Comparison of ENCODE assay signal across 11 cellular contexts in the genomic region with DNA sequence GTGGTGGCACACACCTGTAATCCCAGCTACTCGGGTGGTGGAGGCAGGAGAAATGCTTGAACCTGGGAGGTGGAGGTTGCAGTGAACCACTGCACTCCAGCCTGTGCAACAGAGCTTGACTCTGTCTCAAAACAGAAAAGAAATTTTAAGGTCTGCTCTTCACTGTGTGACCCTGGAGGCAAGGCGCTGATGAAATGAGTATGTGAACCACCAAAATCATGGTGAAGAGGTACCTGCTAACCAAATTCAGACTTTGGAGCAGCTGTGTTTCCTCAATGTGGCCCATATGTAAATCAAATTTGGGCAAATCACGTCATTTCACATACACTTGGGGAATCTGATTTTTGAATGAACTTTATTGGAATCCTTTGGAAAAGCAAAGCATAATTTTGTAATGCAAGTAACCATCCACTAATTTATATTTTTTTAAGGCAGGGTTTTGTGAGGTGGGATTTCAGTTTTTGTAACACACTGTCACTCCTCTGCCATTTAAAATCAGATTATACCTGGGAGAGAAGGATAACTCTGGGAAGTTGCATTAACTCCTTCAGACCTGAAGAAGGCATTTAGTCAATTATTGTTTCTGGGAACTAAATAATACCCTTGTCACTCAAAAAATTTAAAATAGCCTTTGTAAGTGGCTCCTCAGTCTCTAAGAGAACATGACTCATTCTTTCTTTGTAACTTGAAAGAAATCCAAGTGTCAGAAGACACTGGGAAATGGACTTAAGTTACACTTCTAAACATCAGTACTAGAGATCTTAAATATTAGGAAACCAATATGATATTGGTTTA. TPM values are rescaled to one million over a fixed set of nuclear protein-coding genes. Genes with fewer than 3 reads are reported as not detected.
DNase-seq lines count a peak whose midpoint lies in the region; ATAC-seq and TF ChIP-seq lines count a peak whose summit lies in the region.
"Had no signal": no experiment of that assay in that cellular context is flagged by ENCODE, and none has a peak within 500 bp of the region (broad histone marks: within the 10 kb centered on the region; RNA-seq: fewer than 3 reads in every experiment).

No MANE protein-coding gene starts in this region.

- TF ChIP-seq CTCF in PC-9 (conservative IDR thresholded peaks at IDR 0.05), result no peak
- TF ChIP-seq CTCF in fibroblast of lung (conservative IDR thresholded peaks at IDR 0.05 in 1 of 2, IDR thresholded peaks at IDR 0.05 in 1 of 2; ENCODE audit: low read depth in 1 of 2, low read length in 2 of 2), result no peak

- no peak overlapping the region for H4K12ac ChIP-seq in trophoblast cell (ENCODE audit: low read depth, low read length)

- H2BK5ac ChIP-seq in trophoblast cell (ENCODE audit: low read depth, low read length, poor library complexity), result no peak overlapping the region

- H3K9me3 ChIP-seq in PC-9 (ENCODE audit: insufficient read depth, low read depth) (no peaks in the 10 kb centered on the region), fibroblast of lung (ENCODE audit: control insufficient read depth, insufficient read depth, low read depth, low read length) (no peaks in the 10 kb centered on the region), subcutaneous abdominal adipose tissue (ENCODE audit: control insufficient read depth in 5 of 5, low read length in 5 of 5) (peaks cover 0 to 5% (median 5%) of the 10 kb centered on the region in 5 donors), trophoblast cell (ENCODE audit: insufficient read depth, low read depth, low read length) (no peaks in the 10 kb centered on the region)

- no peaks in the 10 kb centered on the region for H3K79me2 ChIP-seq in PC-9 (ENCODE audit: low read depth)
- peaks cover 24% of the 10 kb centered on the region for H3K79me2 ChIP-seq in fibroblast of lung (ENCODE audit: control insufficient read depth, insufficient read depth, low read length)
- no peaks in the 10 kb centered on the region for H3K79me2 ChIP-seq in trophoblast cell (ENCODE audit: control insufficient read depth, insufficient read depth, low read length, poor library complexity)

- no peaks in the 10 kb centered on the region for H3K9me2 ChIP-seq in PC-9 (ENCODE audit: insufficient read depth)

- ATAC-seq in GM18505 (IDR thresholded peaks at IDR 0.05; ENCODE audit: unreplicated experiment), result no peak

- no peak for TF ChIP-seq POLR2A in GM18505 (IDR thresholded peaks at IDR 0.05; ENCODE audit: borderline replicate concordance, extremely low read depth, insufficient read depth, insufficient read length)

- H3K27ac ChIP-seq in PC-9 (no peak overlapping the region), fibroblast of lung (ENCODE audit: insufficient read depth, low read length) (peak overlapping the region; percentile 92), subcutaneous abdominal adipose tissue (ENCODE audit: low read depth, low read length) (peak overlapping the region; percentile 91), trophoblast cell (ENCODE audit: low read depth, low read length) (no peak overlapping the region)

- H2BK120ac ChIP-seq in trophoblast cell (ENCODE audit: insufficient read depth, low read length, poor library complexity), result no peak overlapping the region

- H3K9ac ChIP-seq in fibroblast of lung (ENCODE audit: insufficient read depth, low read length) (no peak overlapping the region), subcutaneous abdominal adipose tissue (ENCODE audit: low read length in 5 of 5) (peak overlapping the region in 2 of 5 donors; percentile 42 to 49), trophoblast cell (ENCODE audit: low read length) (no peak overlapping the region)

- no peak overlapping the region for H3K18ac ChIP-seq in trophoblast cell (ENCODE audit: low read length)

- POLR2A ChIA-PET in PC-9 (lab: Charles Lee; ENCODE audit: unreplicated experiment), result interaction anchor here (0.6 kb wide), 1 partner anchor 15 kb away, joined by 5 read pairs; no protein-coding TSS in a partner anchor
- POLR2A ChIA-PET in activated CD4-positive, alpha-beta memory T cell treated with anti-CD3 and anti-CD28 coated beads, Interleukin-2, amount 10 ng/mL, durations not matched to agents 7 days and 5 days (lab: Charles Lee), result interaction anchor here (2.7 kb wide), 1 partner anchor 23 kb away, joined by 16 read pairs; the partner anchor contains the start of gene DOCK11

- no peak overlapping the region for H3K4me3 Mint-ChIP-seq in activated naive CD4-positive, alpha-beta T cell treated with anti-CD3 and anti-CD28 coated beads, Interleukin-2, amount 50 U/mL, for 24 hours
- no peak overlapping the region for H3K4me3 Mint-ChIP-seq in activated CD4-positive, alpha-beta memory T cell treated with anti-CD3 and anti-CD28 coated beads, Interleukin-2, amount 10 ng/mL, durations not matched to agents 7 days and 5 days
- H3K4me3 Mint-ChIP-seq: neural crest cell had no signal

- 0 out of 2 replicates have a peak overlapping the region, but pooled peaks have one; percentile 3 for H3K4me2 ChIP-seq in PC-9
- H3K4me2 ChIP-seq in fibroblast of lung (ENCODE audit: extremely low read depth, insufficient read depth, low read length), result peak overlapping the region; percentile 34
- H3K4me2 ChIP-seq in trophoblast cell (ENCODE audit: low read length), result no peak overlapping the region

- no peak overlapping the region for H2AK5ac ChIP-seq in trophoblast cell (ENCODE audit: low read length)

- WGBS in trophoblast cell (ENCODE audit: extremely low coverage, insufficient coverage, insufficient read length), result no CpG with 5 or more reads among the region's 3 CpGs

- peaks cover 78% of the 10 kb centered on the region for H3K4me1 Mint-ChIP-seq in activated naive CD4-positive, alpha-beta T cell treated with anti-CD3 and anti-CD28 coated beads, Interleukin-2, amount 50 U/mL, for 24 hours
- H3K4me1 Mint-ChIP-seq in activated CD4-positive, alpha-beta memory T cell treated with anti-CD3 and anti-CD28 coated beads, Interleukin-2, amount 10 ng/mL, durations not matched to agents 7 days and 5 days, result peaks cover 65% of the 10 kb centered on the region
- H3K4me1 Mint-ChIP-seq: neural crest cell had no signal

- H3K36me3 ChIP-seq in PC-9 (ENCODE audit: low read depth), result no peaks in the 10 kb centered on the region
- no peaks in the 10 kb centered on the region for H3K36me3 ChIP-seq in fibroblast of lung (ENCODE audit: control insufficient read depth, insufficient read depth, low read length)
- H3K36me3 ChIP-seq in subcutaneous abdominal adipose tissue (ENCODE audit: control insufficient read depth in 5 of 5, insufficient read depth in 5 of 5, low read length in 5 of 5), result peaks cover 0 to 4% (median 2%) of the 10 kb centered on the region in 5 donors
- H3K36me3 ChIP-seq in trophoblast cell (ENCODE audit: control insufficient read depth in 1 of 2, insufficient read depth in 2 of 2, low read length in 2 of 2), result no peaks in the 10 kb centered on the region

- no peak overlapping the region for H4K91ac ChIP-seq in trophoblast cell (ENCODE audit: low read depth, low read length)

- H2AFZ ChIP-seq in PC-9 (no peak overlapping the region), fibroblast of lung (ENCODE audit: low read length) (no peak overlapping the region), trophoblast cell (ENCODE audit: insufficient read depth, low read length, poor library complexity) (no peak overlapping the region)

- H3K4me1 ChIP-seq in PC-9 (replicated peaks; ENCODE audit: insufficient read depth), result peaks cover 15% of the 10 kb centered on the region; the same call in 1 of the 2 replicates
- H3K4me1 ChIP-seq in fibroblast of lung (ENCODE audit: control insufficient read depth, extremely low read depth, insufficient read depth, low read length), result peaks cover 11% of the 10 kb centered on the region
- H3K4me1 ChIP-seq in subcutaneous abdominal adipose tissue (ENCODE audit: control insufficient read depth in 5 of 5, insufficient read depth in 5 of 5, low read length in 5 of 5), result peaks cover 0 to 33% (median 24%) of the 10 kb centered on the region in 5 donors
- H3K4me1 ChIP-seq in trophoblast cell (ENCODE audit: control insufficient read depth in 1 of 2, insufficient read depth in 2 of 2, low read length in 2 of 2), result no peaks in the 10 kb centered on the region

- H3K27me3 Mint-ChIP-seq in activated naive CD4-positive, alpha-beta T cell treated with anti-CD3 and anti-CD28 coated beads, Interleukin-2, amount 50 U/mL, for 24 hours, result no peaks in the 10 kb centered on the region
- H3K27me3 Mint-ChIP-seq in activated CD4-positive, alpha-beta memory T cell treated with anti-CD3 and anti-CD28 coated beads, Interleukin-2, amount 10 ng/mL, durations not matched to agents 7 days and 5 days, result no peaks in the 10 kb centered on the region

- H3K4me3 ChIP-seq in PC-9 (no peak overlapping the region), fibroblast of lung (replicated peaks in 1 of 4; ENCODE audit: control extremely low read depth in 1 of 4, insufficient read depth in 1 of 4, low read depth in 3 of 4, low read length in 4 of 4) (peak overlapping the region in 1 of 4 experiments; percentile 2), subcutaneous abdominal adipose tissue (ENCODE audit: low read depth in 1 of 5, low read length in 5 of 5) (peak overlapping the region in 1 of 5 donors; percentile 4), trophoblast cell (ENCODE audit: low read depth, low read length) (no peak overlapping the region)

- no peak overlapping the region for H3K14ac ChIP-seq in trophoblast cell (ENCODE audit: low read length)

- H3K9me3 Mint-ChIP-seq in activated naive CD4-positive, alpha-beta T cell treated with anti-CD3 and anti-CD28 coated beads, Interleukin-2, amount 50 U/mL, for 24 hours, result no peaks in the 10 kb centered on the region
- H3K9me3 Mint-ChIP-seq in activated CD4-positive, alpha-beta memory T cell treated with anti-CD3 and anti-CD28 coated beads, Interleukin-2, amount 10 ng/mL, durations not matched to agents 7 days and 5 days, result no peaks in the 10 kb centered on the region

- no peaks in the 10 kb centered on the region for H3K27me3 ChIP-seq in PC-9 (ENCODE audit: insufficient read depth, low read depth)
- H3K27me3 ChIP-seq in fibroblast of lung (ENCODE audit: control insufficient read depth, insufficient read depth, low read length), result no peaks in the 10 kb centered on the region
- peaks cover 0 to 3% (median 0%) of the 10 kb centered on the region in 5 donors for H3K27me3 ChIP-seq in subcutaneous abdominal adipose tissue (ENCODE audit: control insufficient read depth in 5 of 5, insufficient read depth in 4 of 5, low read length in 5 of 5)
- no peaks in the 10 kb centered on the region for H3K27me3 ChIP-seq in trophoblast cell (ENCODE audit: insufficient read depth, low read length)

- H3F3A ChIP-seq in PC-9 (ENCODE audit: insufficient read depth, low read depth), result no peaks in the 10 kb centered on the region; the same call in 1 of the 2 replicates

- H4K8ac ChIP-seq in trophoblast cell (ENCODE audit: low read depth, low read length), result no peak overlapping the region

- no peak overlapping the region for H3K4ac ChIP-seq in trophoblast cell (ENCODE audit: low read depth, low read length)

- H3K23ac ChIP-seq in trophoblast cell (ENCODE audit: low read length), result no peak overlapping the region

- no peak overlapping the region for H2BK12ac ChIP-seq in trophoblast cell (ENCODE audit: low read length)

- peaks cover 3% of the 10 kb centered on the region for H3K36me3 Mint-ChIP-seq in activated naive CD4-positive, alpha-beta T cell treated with anti-CD3 and anti-CD28 coated beads, Interleukin-2, amount 50 U/mL, for 24 hours
- H3K36me3 Mint-ChIP-seq in activated CD4-positive, alpha-beta memory T cell treated with anti-CD3 and anti-CD28 coated beads, Interleukin-2, amount 10 ng/mL, durations not matched to agents 7 days and 5 days (ENCODE audit: low read depth), result peaks cover 16% of the 10 kb centered on the region

- intact Hi-C loops in PC-9 (cut with micrococcal nuclease; ENCODE audit: unreplicated experiment), result no loop called here

- CTCF ChIA-PET in PC-9 (lab: Charles Lee), result no interaction called here
- CTCF ChIA-PET in activated CD4-positive, alpha-beta memory T cell treated with anti-CD3 and anti-CD28 coated beads, Interleukin-2, amount 10 ng/mL, durations not matched to agents 7 days and 5 days (lab: Charles Lee), result no interaction called here

- H3K27ac Mint-ChIP-seq in activated naive CD4-positive, alpha-beta T cell treated with anti-CD3 and anti-CD28 coated beads, Interleukin-2, amount 50 U/mL, for 24 hours, result peak overlapping the region; percentile 51
- H3K27ac Mint-ChIP-seq in activated CD4-positive, alpha-beta memory T cell treated with anti-CD3 and anti-CD28 coated beads, Interleukin-2, amount 10 ng/mL, durations not matched to agents 7 days and 5 days, result no peak overlapping the region

- H4K20me1 ChIP-seq in PC-9 (ENCODE audit: insufficient read depth) (no peaks in the 10 kb centered on the region), fibroblast of lung (ENCODE audit: control insufficient read depth, extremely low read depth, insufficient read depth, low read length) (no peaks in the 10 kb centered on the region)

- no peak for DNase-seq in activated naive CD4-positive, alpha-beta T cell treated with anti-CD3 and anti-CD28 coated beads, Interleukin-2, amount 50 U/mL, for 16 hours
- DNase-seq in PC-9, result no peak
- peak; percentile 71 to 83 for DNase-seq in fibroblast of lung (ENCODE audit: low read depth in 2 of 2)
- DNase-seq in trophoblast cell, result no peak
- no peak for DNase-seq in activated CD4-positive, alpha-beta memory T cell treated with anti-CD3 and anti-CD28 coated beads, Interleukin-2, amount 10 ng/mL, durations not matched to agents 7 days and 5 days
- DNase-seq: NCI-H446 treated with DMSO at 0.1 percent for 48 hours, T1000 had no signal

- H3K79me1 ChIP-seq in trophoblast cell (ENCODE audit: low read length), result no peaks in the 10 kb centered on the region

- no TSS peak for BruUV-seq in PC-9 (replicated peaks; lab: Mats Ljungman, UMichigan)

RNA-seq across cellular contexts. Expression of gene DOCK11, which starts 24.0 kb away (rescaled TPM):
- total RNA-seq in PC-9 (2021) (9.0 and 11.1 TPM in 2 replicates), fibroblast of lung (30.8 and 40.1 TPM in 2 replicates)
- 31.3 and 85.3 TPM in 2 replicates for polyA plus RNA-seq in fibroblast of lung
- 20.8 and 63.1 TPM in 2 replicates for polyA plus RNA-seq in fibroblast of lung (2012)
- 3.0 and 8.5 TPM in 2 replicates for polyA minus RNA-seq in fibroblast of lung (ENCODE audit: low replicate concordance)
- 3.1 TPM in 2 replicates for polyA plus RNA-seq in trophoblast cell (2013)
- 10 to 100 TPM; 79.0 to 82.9 TPM for total RNA-seq in activated CD4-positive, alpha-beta memory T cell treated with anti-CD3 and anti-CD28 coated beads, Interleukin-2, amount 10 ng/mL, durations not matched to agents 7 days and 5 days

Comparison
In these comparisons a context has a peak if more than half of its experiments do, and no peak if none do; other contexts are left out.
1. DNase-seq: peak in fibroblast of lung (2 of 2); none in activated naive CD4-positive, alpha-beta T cell treated with anti-CD3 and anti-CD28 coated beads, Interleukin-2, amount 50 U/mL, for 16 hours (single experiment), PC-9 (0 of 2), trophoblast cell (0 of 2) and activated CD4-positive, alpha-beta memory T cell treated with anti-CD3 and anti-CD28 coated beads, Interleukin-2, amount 10 ng/mL, durations not matched to agents 7 days and 5 days (single experiment).
2. H3K27ac ChIP-seq: peak in fibroblast of lung (single experiment) and subcutaneous abdominal adipose tissue (single experiment); none in PC-9 (single experiment) and trophoblast cell (single experiment).